Comparison of ENCODE assay signal across 8 cellular contexts in genomic region chr1:152110365-152110859, GRCh38. TPM values are rescaled to one million over a fixed set of nuclear protein-coding genes. Genes with fewer than 3 reads are reported as not detected.
DNase-seq lines count a peak whose midpoint lies in the region; ATAC-seq and TF ChIP-seq lines count a peak whose summit lies in the region.

No MANE protein-coding gene starts in this region.

- no peaks in the 10 kb centered on the region for H3K36me3 ChIP-seq in HCT116 (ENCODE audit: control insufficient read depth in 1 of 2, insufficient read depth in 2 of 2, low read length in 2 of 2)
- H3K36me3 ChIP-seq in esophagus muscularis mucosa: no peaks in the 10 kb centered on the region
- no peaks in the 10 kb centered on the region for H3K36me3 ChIP-seq in osteoblast (ENCODE audit: insufficient read depth, low read length)

- peaks cover under 1% of the 10 kb centered on the region for H3K27me3 Mint-ChIP-seq in T-helper 2 cell treated with Interferon-gamma antibody and Interleukin-4, amounts not matched to agents 5 μg/mL and 100 μg/mL, for 36 hours (ENCODE audit: low read depth)

- no peaks in the 10 kb centered on the region for H3K79me2 ChIP-seq in HCT116 (ENCODE audit: insufficient read depth, low read length)
- H3K79me2 ChIP-seq in osteoblast (ENCODE audit: insufficient read depth, low read length): no peaks in the 10 kb centered on the region

- TF ChIP-seq EP300 in esophagus muscularis mucosa (IDR thresholded peaks at IDR 0.05): no peak

- no peaks in the 10 kb centered on the region for H4K20me1 ChIP-seq in HCT116 (ENCODE audit: insufficient read depth)
- no peaks in the 10 kb centered on the region for H4K20me1 ChIP-seq in osteoblast (ENCODE audit: insufficient read depth, low read length)

- no peaks in the 10 kb centered on the region for H3K9me3 Mint-ChIP-seq in T-helper 2 cell treated with Interferon-gamma antibody and Interleukin-4, amounts not matched to agents 5 μg/mL and 100 μg/mL, for 36 hours

- no peak for TF ChIP-seq POLR2A in HCT116 (IDR thresholded peaks at IDR 0.05; ENCODE audit: borderline replicate concordance, extremely low read depth, insufficient read depth, insufficient read length)
- TF ChIP-seq POLR2A in esophagus muscularis mucosa (IDR thresholded peaks at IDR 0.05; ENCODE audit: low read depth): no peak

- intact Hi-C loops in HCT116 (cut with micrococcal nuclease) (loop anchor here (2.0 kb wide), 1 partner anchor 62 kb away; no protein-coding TSS in a partner anchor), esophagus muscularis mucosa (cut with DNase I) (no loop called here)

- H3K4me1 Mint-ChIP-seq in T-helper 2 cell treated with Interferon-gamma antibody and Interleukin-4, amounts not matched to agents 5 μg/mL and 100 μg/mL, for 36 hours (ENCODE audit: low read depth): peaks cover 7% of the 10 kb centered on the region

- peaks cover 20 to 50% of the 10 kb centered on the region in 2 experiments for H3K4me1 ChIP-seq in HCT116 (ENCODE audit: control insufficient read depth in 1 of 2, insufficient read depth in 2 of 2, low read length in 2 of 2)
- H3K4me1 ChIP-seq in esophagus muscularis mucosa: peaks cover 38 to 58% (median 56%) of the 10 kb centered on the region in 4 donors
- H3K4me1 ChIP-seq in osteoblast (ENCODE audit: insufficient read depth, low read length): peaks cover 13% of the 10 kb centered on the region

- ATAC-seq in HCT116: peak; percentile 60
- no peak for ATAC-seq in HG02588 (IDR thresholded peaks at IDR 0.05; ENCODE audit: unreplicated experiment)
- ATAC-seq in GM19023 (IDR thresholded peaks at IDR 0.05; ENCODE audit: unreplicated experiment): no peak
- ATAC-seq in GM18858 (IDR thresholded peaks at IDR 0.05; ENCODE audit: unreplicated experiment): no peak

- WGBS in esophagus muscularis mucosa: 3% methylated on average over 31 of the region's 31 CpGs

- TF ChIP-seq RAD21 in HCT116 (IDR thresholded peaks at IDR 0.05; ENCODE audit: low read depth): no peak

- no peaks in the 10 kb centered on the region for H3K9me2 ChIP-seq in HCT116 (ENCODE audit: insufficient read depth)

- no TSS peak for BruUV-seq in HCT116 (replicated peaks; lab: Mats Ljungman, UMichigan)

- H3K9ac ChIP-seq in HCT116 (ENCODE audit: low read length): no peak overlapping the region; the same call in 1 of the 2 replicates

- H3K27ac ChIP-seq in HCT116 (ENCODE audit: low read depth, low read length) (no peak overlapping the region), esophagus muscularis mucosa (replicated peaks in 1 of 4) (no peak overlapping the region), osteoblast (ENCODE audit: low read depth, low read length) (no peak overlapping the region)

- H3K4me3 Mint-ChIP-seq in T-helper 2 cell treated with Interferon-gamma antibody and Interleukin-4, amounts not matched to agents 5 μg/mL and 100 μg/mL, for 36 hours: no peak overlapping the region

- peak; percentile 18 for DNase-seq in AG08395 (ENCODE audit: low spot score)
- no peak for DNase-seq in HCT116 (ENCODE audit: low read depth, low spot score)
- DNase-seq in T-helper 2 cell treated with Interferon-gamma antibody and Interleukin-4, amounts not matched to agents 5 μg/mL and 100 μg/mL, for 36 hours (ENCODE audit: low spot score): peak; percentile 16
- no peak for DNase-seq in esophagus muscularis mucosa (ENCODE audit: extremely low spot score)
- DNase-seq in osteoblast (ENCODE audit: insufficient read length, low spot score, missing footprints): peak; percentile 77

- POLR2A ChIA-PET in HCT116 (lab: Charles Lee): interaction anchor here (1.0 to 1.5 kb wide), 3 partner anchors 62 to 76 kb away, joined by 3 to 4 read pairs (median 4); partner anchors contain the start of gene S100A11

- H3K4me3 ChIP-seq in HCT116 (replicated peaks in 1 of 2; ENCODE audit: low read depth in 1 of 2, low read length in 2 of 2) (peak overlapping the region; percentile 44 to 58), esophagus muscularis mucosa (peak overlapping the region; percentile 52 to 58 (median 54)), osteoblast (ENCODE audit: insufficient read depth, low read length) (peak overlapping the region; percentile 64)

- no peaks in the 10 kb centered on the region for H3K9me3 ChIP-seq in HCT116 (ENCODE audit: control insufficient read depth in 1 of 2, insufficient read depth in 1 of 2, low read depth in 1 of 2, low read length in 2 of 2)
- H3K9me3 ChIP-seq in esophagus muscularis mucosa: peaks cover 0 to 20% (median 16%) of the 10 kb centered on the region in 4 donors
- no peaks in the 10 kb centered on the region for H3K9me3 ChIP-seq in osteoblast (ENCODE audit: low read depth, low read length)

- CTCF ChIA-PET in HCT116 (lab: Charles Lee): interaction anchor here (1.0 to 1.7 kb wide), 4 partner anchors 56 to 348 kb away, joined by 3 to 9 read pairs (median 5); no protein-coding TSS in a partner anchor

- H3K4me2 ChIP-seq in HCT116 (ENCODE audit: low read length) (peak overlapping the region; percentile 77), osteoblast (ENCODE audit: insufficient read depth, low read length) (peak overlapping the region; percentile 83)

- TF ChIP-seq CTCF in HCT116 (IDR thresholded peaks at IDR 0.05 in 2 of 3, conservative IDR thresholded peaks at IDR 0.05 in 1 of 3; ENCODE audit: borderline replicate concordance in 1 of 3, insufficient read depth in 1 of 3, low read depth in 2 of 3, low read length in 2 of 3) (no peak), esophagus muscularis mucosa (IDR thresholded peaks at IDR 0.05) (no peak), osteoblast (IDR thresholded peaks at IDR 0.05; ENCODE audit: extremely low read depth, low read depth, low read length) (no peak)

- H3K27ac Mint-ChIP-seq in T-helper 2 cell treated with Interferon-gamma antibody and Interleukin-4, amounts not matched to agents 5 μg/mL and 100 μg/mL, for 36 hours: no peak overlapping the region

- H2AFZ ChIP-seq in HCT116 (ENCODE audit: low read depth, low read length, poor library complexity, severe bottlenecking) (peak overlapping the region; percentile 62), osteoblast (ENCODE audit: low read length) (peak overlapping the region; percentile 87)

- H3K36me3 Mint-ChIP-seq in T-helper 2 cell treated with Interferon-gamma antibody and Interleukin-4, amounts not matched to agents 5 μg/mL and 100 μg/mL, for 36 hours (ENCODE audit: low read depth): peaks cover 6% of the 10 kb centered on the region

- H3K27me3 ChIP-seq in HCT116 (ENCODE audit: insufficient read depth, low read length) (peaks cover 81% of the 10 kb centered on the region), esophagus muscularis mucosa (peaks cover 0 to 99% (median 74%) of the 10 kb centered on the region in 4 donors), osteoblast (ENCODE audit: insufficient read depth, low read length) (peaks cover 89% of the 10 kb centered on the region)

- RAD21 ChIA-PET in HCT116 (lab: Charles Lee; ENCODE audit: low non-redundant PET in 1 of 2, low total read pairs in 2 of 2, uncharacterized antibody in 2 of 2, unreplicated experiment in 2 of 2): no interaction called here

TF ChIP-seq in HCT116, 20 proteins besides CTCF, POLR2A, EP300 and RAD21 (continues in another document):
- peak; percentile 61 for TF ChIP-seq MAX (IDR thresholded peaks at IDR 0.05)
- TF ChIP-seq ZBTB33 (IDR thresholded peaks at IDR 0.05; ENCODE audit: extremely low read depth, insufficient replicate concordance, low read length): no peak
- TF ChIP-seq TCF7L2 (IDR thresholded peaks at IDR 0.05; ENCODE audit: borderline replicate concordance, extremely low read depth, insufficient read depth, insufficient read length): peak; percentile 55
- no peak for TF ChIP-seq ELF1 (IDR thresholded peaks at IDR 0.05; ENCODE audit: borderline replicate concordance, low read depth)
- no peak for TF ChIP-seq ZNF274 (IDR thresholded peaks at IDR 0.05; ENCODE audit: low read depth, low read length)
- peak; percentile 36; the same call in 1 of the 2 replicates for TF ChIP-seq CBX3 (IDR thresholded peaks at IDR 0.05; ENCODE audit: low read depth)
- TF ChIP-seq POLR2AphosphoS5 (IDR thresholded peaks at IDR 0.05; ENCODE audit: low read depth, low read length): no peak

RNA-seq across cellular contexts. Expression of gene TCHH, which starts 4.8 kb away (rescaled TPM):
- 0.02 TPM for total RNA-seq in HCT116 (2021; ENCODE audit: unreplicated experiment)
- 0.03 and 0.04 TPM in 2 replicates for polyA plus RNA-seq in HCT116 (2012)
- total RNA-seq in esophagus muscularis mucosa: under 1 TPM in 3 of 4 donors, not detected in 1; under 0.01 to 0.50 (median 0.11) TPM
- total RNA-seq in osteoblast: not detected in 2 replicates

RNA-seq across cellular contexts. Expression of gene TCHHL1, which starts 21.5 kb away (rescaled TPM):
- total RNA-seq in HCT116 (2021; ENCODE audit: unreplicated experiment): not detected
- not detected in 2 replicates for polyA plus RNA-seq in HCT116 (2012)
- not detected for total RNA-seq in esophagus muscularis mucosa
- total RNA-seq in osteoblast: not detected in 2 replicates

RNA-seq across cellular contexts. Expression of gene RPTN, which starts 48.6 kb away (rescaled TPM):
- total RNA-seq in HCT116 (2021; ENCODE audit: unreplicated experiment): not detected
- not detected in 2 replicates for polyA plus RNA-seq in HCT116 (2012)
- total RNA-seq in esophagus muscularis mucosa: not detected
- 0.29 and 0.36 TPM in 2 replicates for total RNA-seq in osteoblast

Comparison
In these comparisons a context has a peak if more than half of its experiments do, and no peak if none do; other contexts are left out.
1. DNase-seq: peak in AG08395 (single experiment), T-helper 2 cell treated with Interferon-gamma antibody and Interleukin-4, amounts not matched to agents 5 μg/mL and 100 μg/mL, for 36 hours (single experiment) and osteoblast (single experiment); none in HCT116 (single experiment) and esophagus muscularis mucosa (single experiment).
2. Peak in every context shown above with its lines, with median percentiles within 50 percentile points of each other: H3K4me3 ChIP-seq.